In the genomic region with DNA sequence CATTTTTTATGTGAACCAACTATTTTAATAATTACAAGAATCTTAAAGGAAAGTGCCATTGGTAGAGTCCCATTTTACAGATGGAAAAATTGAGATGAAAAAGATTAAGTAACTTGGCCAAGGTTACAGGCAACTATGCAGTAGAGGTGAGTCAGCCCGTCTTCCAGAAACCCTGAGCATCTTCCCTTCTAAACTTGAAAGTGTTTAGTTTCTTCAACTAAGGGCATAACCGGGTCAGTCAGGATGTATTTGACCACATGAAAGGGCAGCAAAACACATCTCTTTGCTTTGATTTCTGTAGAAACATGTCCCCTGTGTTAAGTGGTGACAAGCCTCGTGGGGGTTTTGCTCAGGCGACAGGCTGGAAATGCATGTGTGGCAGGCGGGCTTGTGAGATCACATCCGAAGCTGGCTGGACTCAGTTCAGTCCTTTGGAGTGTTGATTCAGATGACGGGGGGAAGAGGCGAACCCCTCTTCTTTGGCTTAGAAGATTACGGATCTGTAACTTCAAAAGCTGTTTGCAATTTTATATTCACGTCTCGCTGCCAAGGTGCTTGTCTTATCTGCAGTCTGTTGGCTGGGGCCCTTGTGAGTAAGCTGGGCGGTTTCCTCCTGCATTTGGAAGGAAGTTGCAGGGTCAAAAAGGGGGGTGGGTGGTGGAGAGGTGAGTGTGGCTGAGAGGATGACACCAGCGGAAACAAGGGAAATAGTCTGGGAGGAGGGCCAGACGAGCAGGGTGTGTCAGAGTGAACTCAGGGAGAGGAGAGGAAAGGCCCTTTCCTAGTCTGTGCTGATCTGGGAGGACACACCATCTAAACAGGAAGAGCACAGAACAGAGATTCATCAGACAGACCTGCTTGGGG, we compare ENCODE assay signal across 8 cellular contexts.
DNase-seq lines count a peak whose midpoint lies in the region; ATAC-seq, FAIRE-seq and TF ChIP-seq lines count a peak whose summit lies in the region.

No MANE protein-coding gene starts in this region.

- peak; percentile 62 for ATAC-seq in GM21423 (IDR thresholded peaks at IDR 0.05; ENCODE audit: unreplicated experiment)

- FAIRE-seq in small intestine (lab: Jason Lieb, UNC): no peak

- peak; percentile 18 for DNase-seq in 8988T
- DNase-seq in NOMO-1 treated with DMSO at 0.1 percent for 48 hours (lab: John Stamatoyannopoulos, UW; ENCODE audit: unreplicated experiment): peak; percentile 82
- peak; percentile 70 for DNase-seq in activated T-cell treated with anti-CD3 and anti-CD28 coated beads, Interleukin-2, amount 50 U/mL, for 1 hour
- peak; percentile 100 for DNase-seq in fibroblast of the aortic adventitia (ENCODE audit: low read depth)
- peak; percentile 70 for DNase-seq in small intestine
- no peak for DNase-seq in OCI-M2 (lab: John Stamatoyannopoulos, UW; ENCODE audit: unreplicated experiment)
- DNase-seq in inferior parietal cortex (ENCODE audit: extremely low spot score): no peak

- 6 to 26% (median 14%) methylated on average over 14 of the region's 14 CpGs for WGBS in small intestine, 3 donors

- no peaks in the 10 kb centered on the region for H3K9me3 ChIP-seq in small intestine (ENCODE audit: control insufficient read depth, low read depth)

- H3K4me3 ChIP-seq in fibroblast of the aortic adventitia (ENCODE audit: low read depth, low read length): no peak overlapping the region
- H3K4me3 ChIP-seq in small intestine (ENCODE audit: low read depth in 1 of 2, low read length in 2 of 2): no peak overlapping the region

- peak overlapping the region in 1 of 2 donors; percentile 82 for H3K27ac ChIP-seq in small intestine (ENCODE audit: low read depth in 1 of 2, low read length in 1 of 2)

- no peaks in the 10 kb centered on the region for H3K27me3 ChIP-seq in small intestine (ENCODE audit: control insufficient read depth in 2 of 2, insufficient read depth in 2 of 2, low read length in 2 of 2)

- H3K36me3 ChIP-seq in small intestine (ENCODE audit: control insufficient read depth in 2 of 2, insufficient read depth in 2 of 2, low read length in 2 of 2): no peaks in the 10 kb centered on the region

- no peak for TF ChIP-seq CTCF in fibroblast of the aortic adventitia (IDR thresholded peaks at IDR 0.05; ENCODE audit: insufficient read depth, low read length)

- no peaks in the 10 kb centered on the region for H3K4me1 ChIP-seq in small intestine (ENCODE audit: control insufficient read depth in 2 of 2, insufficient read depth in 1 of 2, low read depth in 1 of 2, low read length in 1 of 2)

Comparison
In these comparisons a context has a peak if more than half of its experiments do, and no peak if none do; other contexts are left out.
1. DNase-seq: peak in 8988T (single experiment), NOMO-1 treated with DMSO at 0.1 percent for 48 hours (single experiment), activated T-cell treated with anti-CD3 and anti-CD28 coated beads, Interleukin-2, amount 50 U/mL, for 1 hour (single experiment), fibroblast of the aortic adventitia (single experiment) and small intestine (single experiment); none in OCI-M2 (single experiment) and inferior parietal cortex (single experiment).